18 cellular contexts compared by ENCODE assay signal in the genomic region with DNA sequence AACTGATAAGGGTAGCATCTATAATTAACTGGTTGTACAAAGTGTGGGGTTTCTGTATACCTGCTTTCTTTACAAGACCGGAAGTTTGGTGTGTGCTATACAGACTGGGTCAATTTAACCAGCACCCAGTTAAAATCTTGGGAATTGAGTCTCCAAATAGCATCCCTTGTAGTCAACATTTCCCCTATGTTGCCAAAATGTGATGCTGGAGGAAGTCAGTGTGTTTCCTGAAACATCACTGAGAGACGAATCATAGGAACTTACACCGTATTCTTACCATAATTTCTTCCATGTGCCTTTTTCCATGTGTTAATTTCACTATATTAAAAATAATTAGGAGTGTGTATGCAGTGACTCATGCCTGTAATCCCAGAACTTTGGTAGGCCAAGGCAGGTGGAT. TPM values are rescaled to one million over a fixed set of nuclear protein-coding genes. Genes with fewer than 3 reads are reported as not detected.
"Had no signal": no experiment of that assay in that cellular context is flagged by ENCODE, and none has a peak within 500 bp of the region (broad histone marks: within the 10 kb centered on the region; RNA-seq: fewer than 3 reads in every experiment).

No MANE protein-coding gene starts in this region.

- DNase-seq: activated CD4-positive, alpha-beta T cell treated with anti-CD3 and anti-CD28 coated beads for 36 hours; activated CD8-positive, alpha-beta memory T cell treated with anti-CD3 and anti-CD28 coated beads, Interleukin-2, amount 50 U/mL, for 4 hours; activated CD8-positive, alpha-beta T cell treated with anti-CD3 and anti-CD28 coated beads, Interleukin-2, amount 10 ng/mL, durations not matched to agents 7 days and 5 days; activated effector memory CD4-positive, alpha-beta T cell treated with anti-CD3 and anti-CD28 coated beads, Interleukin-2, amount 50 U/mL, for 16 hours; activated T-cell treated with anti-CD3 and anti-CD28 coated beads, Interleukin-2, amount 50 U/mL, for 48 hours; adrenal gland; heart left ventricle; left cardiac atrium; lower lobe of right lung; nucleus accumbens; small intestine; stimulated activated CD4-positive, alpha-beta T cell treated with anti-CD3 and anti-CD28 coated beads, Interleukin-4, amount 100 ng/mL, for 24 hours; stimulated activated CD8-positive, alpha-beta memory T cell treated with anti-CD3 and anti-CD28 coated beads, Interleukin-4, amount 100 ng/mL, for 48 hours; stimulated activated naive CD8-positive, alpha-beta T cell treated with anti-CD3 and anti-CD28 coated beads, Interleukin-15, Interleukin-2, amounts not matched to agents 100 U/mL and 50 U/mL, for 24 hours had no signal

- ATAC-seq: activated CD4-positive, alpha-beta T cell treated with anti-CD3 and anti-CD28 coated beads for 36 hours; activated CD8-positive, alpha-beta T cell treated with anti-CD3 and anti-CD28 coated beads, Interleukin-2, amount 10 ng/mL, durations not matched to agents 7 days and 5 days; heart left ventricle; left cardiac atrium; lower lobe of right lung; stimulated activated naive CD8-positive, alpha-beta T cell treated with anti-CD3 and anti-CD28 coated beads, Interleukin-15, Interleukin-2, amounts not matched to agents 100 U/mL and 50 U/mL, for 24 hours had no signal

- H3K4me3 ChIP-seq: adrenal gland, heart left ventricle, lower lobe of right lung had no signal

- H3K27ac ChIP-seq: adrenal gland, heart left ventricle, lower lobe of right lung had no signal

RNA-seq across cellular contexts. Expression of gene AKR1C4, which starts 1.7 kb away (rescaled TPM):
- total RNA-seq: activated CD4-positive, alpha-beta T cell treated with anti-CD3 and anti-CD28 coated beads for 36 hours; activated CD8-positive, alpha-beta T cell treated with anti-CD3 and anti-CD28 coated beads, Interleukin-2, amount 10 ng/mL, durations not matched to agents 7 days and 5 days; adrenal gland; cardiac septum; frontal cortex; heart left ventricle; left cardiac atrium; lower lobe of right lung; posterior vena cava; temporal lobe had no signal

RNA-seq across cellular contexts. Expression of gene AKR1C8, which starts 13.4 kb away (rescaled TPM):
- total RNA-seq: activated CD4-positive, alpha-beta T cell treated with anti-CD3 and anti-CD28 coated beads for 36 hours; adrenal gland; frontal cortex; posterior vena cava; temporal lobe had no signal
